Comparison of ENCODE assay signal across 14 cellular contexts in genomic region chr12:104769207-104769606, GRCh38.
"Had no signal": no experiment of that assay in that cellular context is flagged by ENCODE, and none has a peak within 500 bp of the region (broad histone marks: within the 10 kb centered on the region; RNA-seq: fewer than 3 reads in every experiment).

No MANE protein-coding gene starts in this region.

- H3K4me1 ChIP-seq: adrenal gland, psoas muscle, tibial artery had no signal

- H3K36me3 ChIP-seq: adrenal gland, cardiac muscle cell, ovary, WERI-Rb-1 had no signal

- H3K9me3 ChIP-seq: ovary, psoas muscle had no signal

- H3K27me3 ChIP-seq: adrenal gland, cardiac muscle cell, ovary, tibial artery had no signal

- H3K4me3 ChIP-seq: adrenal gland, cardiac muscle cell, ovary, psoas muscle, tibial artery had no signal

- DNase-seq: activated CD4-positive, alpha-beta memory T cell treated with anti-CD3 and anti-CD28 coated beads for 36 hours; activated gamma-delta T cell treated with Interleukin-2 at 50 U/mL for 16 hours; activated T-cell treated with anti-CD3 and anti-CD28 coated beads for 4 hours; adrenal gland; kidney; nephron progenitor cell; ovary; psoas muscle; right cardiac atrium; stimulated activated naive CD8-positive, alpha-beta T cell treated with anti-CD3 and anti-CD28 coated beads, Interleukin-15, Interleukin-2, amounts not matched to agents 100 U/mL and 50 U/mL, for 24 hours; substantia nigra; tibial artery; WERI-Rb-1 had no signal

- H3K27ac ChIP-seq: adrenal gland, cardiac muscle cell, ovary, psoas muscle, tibial artery, WERI-Rb-1 had no signal
